Comparison of ENCODE assay signal across 10 cellular contexts in genomic region chr21:41366522-41367151, GRCh38. TPM values are rescaled to one million over a fixed set of nuclear protein-coding genes. Genes with fewer than 3 reads are reported as not detected.
DNase-seq lines count a peak whose midpoint lies in the region; ATAC-seq and TF ChIP-seq lines count a peak whose summit lies in the region.
"Had no signal": no experiment of that assay in that cellular context is flagged by ENCODE, and none has a peak within 500 bp of the region (broad histone marks: within the 10 kb centered on the region; RNA-seq: fewer than 3 reads in every experiment).

No MANE protein-coding gene starts in this region.

- CTCF ChIA-PET in CD4-positive, alpha-beta T cell (lab: Charles Lee), result interaction anchor here (0.9 kb wide), 1 partner anchor 83 kb away, joined by 4 read pairs; no protein-coding TSS in a partner anchor
- CTCF ChIA-PET in activated CD4-positive, alpha-beta T cell treated with anti-CD3 and anti-CD28 coated beads, Interleukin-2, amount 10 ng/mL, durations not matched to agents 7 days and 5 days (lab: Charles Lee), result interaction anchor here (1.4 kb wide), 2 partner anchors 16 to 56 kb away, joined by 3 to 4 read pairs; no protein-coding TSS in a partner anchor

- no peak for ATAC-seq in CD4-positive, alpha-beta T cell (ENCODE audit: poor library complexity)
- ATAC-seq in HG02610 (IDR thresholded peaks at IDR 0.05; ENCODE audit: unreplicated experiment) (peak; percentile 19), left lung (peak; percentile 20), GM18498 (IDR thresholded peaks at IDR 0.05; ENCODE audit: unreplicated experiment) (no peak)

- no peak for TF ChIP-seq CTCF in CD4-positive, alpha-beta T cell (IDR thresholded peaks at IDR 0.05)
- TF ChIP-seq CTCF in left lung (IDR thresholded peaks at IDR 0.05), result no peak

- peaks cover 96% of the 10 kb centered on the region for H3K4me1 Mint-ChIP-seq in CD4-positive, alpha-beta T cell (ENCODE audit: low read depth)
- peaks cover 93% of the 10 kb centered on the region for H3K4me1 Mint-ChIP-seq in activated CD4-positive, alpha-beta T cell treated with anti-CD3 and anti-CD28 coated beads, Interleukin-2, amount 10 ng/mL, durations not matched to agents 7 days and 5 days

- H3K4me3 Mint-ChIP-seq in CD4-positive, alpha-beta T cell, result peak overlapping the region; percentile 56
- no peak overlapping the region for H3K4me3 Mint-ChIP-seq in activated CD4-positive, alpha-beta T cell treated with anti-CD3 and anti-CD28 coated beads, Interleukin-2, amount 10 ng/mL, durations not matched to agents 7 days and 5 days

- DNase-seq in CD4-positive, alpha-beta T cell, result peak in 2 of 10 experiments; percentile 13 to 31
- no peak for DNase-seq in activated CD4-positive, alpha-beta T cell treated with anti-CD3 and anti-CD28 coated beads, Interleukin-2, amount 10 ng/mL, durations not matched to agents 7 days and 5 days
- DNase-seq in left lung (peak in 1 of 2 donors; percentile 73), OCI-M2 (lab: John Stamatoyannopoulos, UW; ENCODE audit: unreplicated experiment) (no peak), amniotic stem cell (lab: John Stamatoyannopoulos, UW) (no peak)
- no peak for DNase-seq in activated CD4-positive, CD25-positive, alpha-beta regulatory T cell treated with anti-CD3 and anti-CD28 coated beads, Interleukin-2, amount 50 U/mL, for 72 hours
- DNase-seq: activated naive CD4-positive, alpha-beta T cell treated with Interleukin-2 at 50 U/mL for 16 hours had no signal

- H3K36me3 Mint-ChIP-seq in CD4-positive, alpha-beta T cell (ENCODE audit: low read depth), result peaks cover 82% of the 10 kb centered on the region
- H3K36me3 Mint-ChIP-seq in activated CD4-positive, alpha-beta T cell treated with anti-CD3 and anti-CD28 coated beads, Interleukin-2, amount 10 ng/mL, durations not matched to agents 7 days and 5 days (ENCODE audit: low read depth), result peaks cover 60% of the 10 kb centered on the region

- peaks cover 0 to 12% of the 10 kb centered on the region in 2 donors for H3K36me3 ChIP-seq in left lung

- no peak overlapping the region for H3K27ac ChIP-seq in CD4-positive, alpha-beta T cell (ENCODE audit: low read depth, low read length)
- peak overlapping the region in 1 of 2 donors; percentile 85 for H3K27ac ChIP-seq in left lung

- H3K4me1 ChIP-seq in left lung, result peaks cover 6 to 78% of the 10 kb centered on the region in 2 donors

- H3K4me3 ChIP-seq in left lung, result no peak overlapping the region

- peak overlapping the region; percentile 98 for H3K27ac Mint-ChIP-seq in CD4-positive, alpha-beta T cell
- peak overlapping the region; percentile 7 for H3K27ac Mint-ChIP-seq in activated CD4-positive, alpha-beta T cell treated with anti-CD3 and anti-CD28 coated beads, Interleukin-2, amount 10 ng/mL, durations not matched to agents 7 days and 5 days

- POLR2A ChIA-PET in CD4-positive, alpha-beta T cell (lab: Charles Lee), result interaction anchor here (1.5 kb wide), 1 partner anchor 59 kb away, joined by 4 read pairs; no protein-coding TSS in a partner anchor
- POLR2A ChIA-PET in activated CD4-positive, alpha-beta T cell treated with anti-CD3 and anti-CD28 coated beads, Interleukin-2, amount 10 ng/mL, durations not matched to agents 7 days and 5 days (lab: Charles Lee), result interaction anchor here (1.0 kb wide), 1 partner anchor 59 kb away, joined by 3 read pairs; the partner anchor contains the start of gene MX1

- H3K9me3 ChIP-seq in CD4-positive, alpha-beta T cell (ENCODE audit: control insufficient read depth, low read length), result no peaks in the 10 kb centered on the region
- no peaks in the 10 kb centered on the region for H3K9me3 ChIP-seq in left lung

- no peaks in the 10 kb centered on the region for H3K27me3 Mint-ChIP-seq in CD4-positive, alpha-beta T cell
- no peaks in the 10 kb centered on the region for H3K27me3 Mint-ChIP-seq in activated CD4-positive, alpha-beta T cell treated with anti-CD3 and anti-CD28 coated beads, Interleukin-2, amount 10 ng/mL, durations not matched to agents 7 days and 5 days

- intact Hi-C loops in CD4-positive, alpha-beta T cell (cut with DNase I, micrococcal nuclease), result no loop called here
- intact Hi-C loops in left lung (cut with DNase I), result no loop called here

- no peaks in the 10 kb centered on the region for H3K27me3 ChIP-seq in CD4-positive, alpha-beta T cell (ENCODE audit: control insufficient read depth, insufficient read depth, low read length)
- H3K27me3 ChIP-seq in left lung, result peaks cover 0 to 9% of the 10 kb centered on the region in 2 donors

- no peaks in the 10 kb centered on the region for H3K9me3 Mint-ChIP-seq in CD4-positive, alpha-beta T cell
- no peaks in the 10 kb centered on the region for H3K9me3 Mint-ChIP-seq in activated CD4-positive, alpha-beta T cell treated with anti-CD3 and anti-CD28 coated beads, Interleukin-2, amount 10 ng/mL, durations not matched to agents 7 days and 5 days

RNA-seq across cellular contexts. Expression of gene MX2, which starts 4.8 kb away (rescaled TPM):
- total RNA-seq in CD4-positive, alpha-beta T cell, result 10 to 100 TPM; 77.8 to 87.1 TPM
- total RNA-seq in activated CD4-positive, alpha-beta T cell treated with anti-CD3 and anti-CD28 coated beads, Interleukin-2, amount 10 ng/mL, durations not matched to agents 7 days and 5 days, result 100 to 1,000 TPM; 108 to 117 TPM
- 10 to 100 TPM; 11.9 to 31.9 TPM for total RNA-seq in left lung

RNA-seq across cellular contexts. Expression of gene FAM3B, which starts 50.0 kb away (rescaled TPM):
- not detected for total RNA-seq in CD4-positive, alpha-beta T cell
- total RNA-seq in activated CD4-positive, alpha-beta T cell treated with anti-CD3 and anti-CD28 coated beads, Interleukin-2, amount 10 ng/mL, durations not matched to agents 7 days and 5 days, result not detected
- total RNA-seq in left lung, result 10 to 100 TPM in 1 of 2 donors, 1 to 10 TPM in 1; 7.9 to 31.9 TPM
- total RNA-seq: pulmonary artery endothelial cell had no signal

RNA-seq across cellular contexts. Expression of gene MX1, which starts 59.4 kb away (rescaled TPM):
- 10 to 100 TPM; 82.3 to 86.3 TPM for total RNA-seq in CD4-positive, alpha-beta T cell
- total RNA-seq in activated CD4-positive, alpha-beta T cell treated with anti-CD3 and anti-CD28 coated beads, Interleukin-2, amount 10 ng/mL, durations not matched to agents 7 days and 5 days, result 100 to 1,000 TPM; 722 to 723 TPM
- 10 to 100 TPM; 59.8 to 66.3 TPM for total RNA-seq in left lung

Comparison
In these comparisons a context has a peak if more than half of its experiments do, and no peak if none do; other contexts are left out.
1. ATAC-seq: peak in HG02610 (single experiment) and left lung (single experiment); none in CD4-positive, alpha-beta T cell (single experiment) and GM18498 (single experiment).
2. RNA of gene FAM3B, which starts 50.0 kb away (total RNA-seq): 7.9 to 31.9 TPM in left lung; not detected in CD4-positive, alpha-beta T cell and not detected in activated CD4-positive, alpha-beta T cell treated with anti-CD3 and anti-CD28 coated beads, Interleukin-2, amount 10 ng/mL, durations not matched to agents 7 days and 5 days; every median in the first group is over 4 times any median in the second.
3. RNA of gene MX1, which starts 59.4 kb away (total RNA-seq): 722 to 723 TPM in activated CD4-positive, alpha-beta T cell treated with anti-CD3 and anti-CD28 coated beads, Interleukin-2, amount 10 ng/mL, durations not matched to agents 7 days and 5 days; 82.3 to 86.3 TPM in CD4-positive, alpha-beta T cell and 59.8 to 66.3 TPM in left lung; every median in the first group is over 4 times any median in the second.